ENCODE assay signal across 24 cellular contexts in the genomic region with DNA sequence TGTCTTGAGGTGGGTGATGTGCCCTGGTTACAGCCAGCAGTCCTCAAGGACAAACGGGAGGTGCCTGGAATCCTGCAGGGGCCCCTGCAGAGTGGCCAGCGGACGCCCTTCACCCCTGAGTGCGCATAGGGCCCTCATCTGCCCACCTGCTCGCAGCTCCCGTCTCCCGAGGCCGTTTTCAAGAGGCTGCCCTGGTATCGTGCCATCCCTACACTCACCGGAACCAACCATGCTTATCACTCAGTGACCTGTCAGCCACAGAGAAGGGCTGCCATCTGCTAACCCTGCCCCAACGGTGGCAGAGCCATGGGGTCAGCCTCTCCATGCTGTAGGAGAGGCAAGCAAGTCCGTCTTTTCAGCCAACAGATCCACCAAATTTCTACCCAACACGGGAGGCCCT.
DNase-seq lines count a peak whose midpoint lies in the region; ATAC-seq and TF ChIP-seq lines count a peak whose summit lies in the region.
"Had no signal": no experiment of that assay in that cellular context is flagged by ENCODE, and none has a peak within 500 bp of the region (broad histone marks: within the 10 kb centered on the region; RNA-seq: fewer than 3 reads in every experiment).

No MANE protein-coding gene starts in this region.

- CTCF ChIA-PET in WTC11 (lab: Charles Lee): interaction anchor here (1.6 kb wide), 1 partner anchor 92 kb away, joined by 4 read pairs; no protein-coding TSS in a partner anchor

- H3K4me1 ChIP-seq in right cardiac atrium (ENCODE audit: control insufficient read depth, insufficient read depth, low read length) (peaks cover 28% of the 10 kb centered on the region), tibial nerve (peaks cover 0 to 92% (median 65%) of the 10 kb centered on the region in 4 donors), left lung (peaks cover 12 to 40% of the 10 kb centered on the region in 2 donors)

- ATAC-seq in WTC11 (no peak), right cardiac atrium (no peak), left lung (no peak), GM18498 (IDR thresholded peaks at IDR 0.05; ENCODE audit: unreplicated experiment) (no peak), HG02981 (IDR thresholded peaks at IDR 0.05; ENCODE audit: unreplicated experiment) (no peak)
- ATAC-seq: effector memory CD8-positive, alpha-beta T cell; stimulated activated naive CD8-positive, alpha-beta T cell treated with anti-CD3 and anti-CD28 coated beads, Interleukin-15, Interleukin-2, amounts not matched to agents 100 U/mL and 50 U/mL, for 24 hours had no signal

- H3K9me3 Mint-ChIP-seq in WTC11: no peaks in the 10 kb centered on the region
- H3K9me3 Mint-ChIP-seq: central memory CD8-positive, alpha-beta T cell; effector memory CD8-positive, alpha-beta T cell; H9; type B pancreatic cell had no signal

- intact Hi-C loops in right cardiac atrium (cut with DNase I): no loop called here
- intact Hi-C loops in left lung (cut with DNase I): no loop called here

- H3K4me3 ChIP-seq in right cardiac atrium (ENCODE audit: low read length) (no peak overlapping the region), tibial nerve (no peak overlapping the region), left lung (no peak overlapping the region)
- H3K4me3 ChIP-seq: lung, ovary had no signal

- TF ChIP-seq POLR2A in tibial nerve (IDR thresholded peaks at IDR 0.05): no peak

- H3K36me3 ChIP-seq in tibial nerve: peaks cover 0 to 40% (median 0%) of the 10 kb centered on the region in 3 donors
- H3K36me3 ChIP-seq in left lung: peaks cover 0 to 29% of the 10 kb centered on the region in 2 donors
- H3K36me3 ChIP-seq: ovary had no signal

- DNase-seq in NCI-H510A treated with DMSO at 0.1 percent for 48 hours (lab: John Stamatoyannopoulos, UW) (peak; percentile 19), NCI-H510A (lab: John Stamatoyannopoulos, UW) (no peak), WTC11 (ENCODE audit: low spot score) (no peak), right cardiac atrium (no peak), tibial nerve (ENCODE audit: low spot score in 2 of 2) (no peak), left lung (no peak)
- DNase-seq: 8988T; activated CD4-positive, alpha-beta T cell treated with anti-CD3 and anti-CD28 coated beads, Interleukin-2, amount 50 U/mL, for 4 hours; activated gamma-delta T cell treated with Interleukin-2 at 50 U/mL for 16 hours; DMS 273 treated with DMSO at 0.1 percent for 48 hours; effector memory CD8-positive, alpha-beta T cell; H9; NCI-H1436 treated with DMSO at 0.1 percent for 48 hours; NCI-H226; ovary; RPMI8226; stimulated activated CD4-positive, alpha-beta T cell treated with anti-CD3 and anti-CD28 coated beads, Interleukin-1b, Interleukin-23, amount 100 ng/mL, for 48 hours; stimulated activated naive CD8-positive, alpha-beta T cell treated with anti-CD3 and anti-CD28 coated beads, Interleukin-15, Interleukin-2, amounts not matched to agents 100 U/mL and 50 U/mL, for 24 hours had no signal

- peaks cover 10% of the 10 kb centered on the region for H3K4me1 Mint-ChIP-seq in WTC11

- WGBS in right cardiac atrium: 75% methylated on average over 13 of the region's 13 CpGs
- WGBS in tibial nerve, 2 donors: 80 to 91% methylated on average over 13 of the region's 13 CpGs

- H3K27ac ChIP-seq in right cardiac atrium (ENCODE audit: low read length): peak overlapping the region; percentile 7
- H3K27ac ChIP-seq in tibial nerve: peak overlapping the region; percentile 57 to 95 (median 76)
- no peak overlapping the region for H3K27ac ChIP-seq in left lung
- H3K27ac ChIP-seq: C4-2B had no signal

- H3K9me3 ChIP-seq in right cardiac atrium (ENCODE audit: control insufficient read depth, low read length) (no peaks in the 10 kb centered on the region), tibial nerve (no peaks in the 10 kb centered on the region), left lung (no peaks in the 10 kb centered on the region)
- H3K9me3 ChIP-seq: ovary had no signal

- no peak overlapping the region for H3K4me3 Mint-ChIP-seq in WTC11
- H3K4me3 Mint-ChIP-seq: central memory CD8-positive, alpha-beta T cell; effector memory CD8-positive, alpha-beta T cell; H9; type B pancreatic cell had no signal

- POLR2A ChIA-PET in WTC11 (lab: Charles Lee): no interaction called here

- no peaks in the 10 kb centered on the region for H3K27me3 ChIP-seq in right cardiac atrium (ENCODE audit: control insufficient read depth, insufficient read depth)
- H3K27me3 ChIP-seq in tibial nerve: no peaks in the 10 kb centered on the region
- H3K27me3 ChIP-seq in left lung: no peaks in the 10 kb centered on the region
- H3K27me3 ChIP-seq: ovary had no signal

- no peaks in the 10 kb centered on the region for H3K36me3 Mint-ChIP-seq in WTC11
- H3K36me3 Mint-ChIP-seq: type B pancreatic cell had no signal

- TF ChIP-seq CTCF in WTC11 (IDR thresholded peaks at IDR 0.05) (no peak), tibial nerve (IDR thresholded peaks at IDR 0.05) (no peak), left lung (IDR thresholded peaks at IDR 0.05) (no peak)

- TF ChIP-seq EP300 in tibial nerve (IDR thresholded peaks at IDR 0.05): no peak

- H3K27me3 Mint-ChIP-seq in WTC11 (ENCODE audit: low read depth): no peaks in the 10 kb centered on the region
- H3K27me3 Mint-ChIP-seq: central memory CD8-positive, alpha-beta T cell; effector memory CD8-positive, alpha-beta T cell; type B pancreatic cell had no signal

- H3K27ac Mint-ChIP-seq in WTC11: peak overlapping the region; percentile 78; the same call in 1 of the 2 replicates
- H3K27ac Mint-ChIP-seq: H9, type B pancreatic cell had no signal

TF ChIP-seq in WTC11, 78 proteins besides CTCF, POLR2A, EP300 and RAD21:
- TF ChIP-seq ETV6 (CRISPR knock-in tag; IDR thresholded peaks at IDR 0.05): no peak
- TF ChIP-seq ZNF263 (CRISPR knock-in tag; IDR thresholded peaks at IDR 0.05; ENCODE audit: low read depth): no peak
- no peak for TF ChIP-seq ZNF121 (CRISPR knock-in tag; IDR thresholded peaks at IDR 0.05)
- no peak for TF ChIP-seq MYBL2 (CRISPR knock-in tag; IDR thresholded peaks at IDR 0.05)
- TF ChIP-seq NR2C2 (CRISPR knock-in tag; IDR thresholded peaks at IDR 0.05): no peak
- no peak for TF ChIP-seq ATF2 (CRISPR knock-in tag; IDR thresholded peaks at IDR 0.05; ENCODE audit: borderline replicate concordance, low read depth)
- no peak for TF ChIP-seq ZNF671 (CRISPR knock-in tag; IDR thresholded peaks at IDR 0.05)
- no peak for TF ChIP-seq ZNF232 (CRISPR knock-in tag; IDR thresholded peaks at IDR 0.05)
- TF ChIP-seq, protein P1, sequence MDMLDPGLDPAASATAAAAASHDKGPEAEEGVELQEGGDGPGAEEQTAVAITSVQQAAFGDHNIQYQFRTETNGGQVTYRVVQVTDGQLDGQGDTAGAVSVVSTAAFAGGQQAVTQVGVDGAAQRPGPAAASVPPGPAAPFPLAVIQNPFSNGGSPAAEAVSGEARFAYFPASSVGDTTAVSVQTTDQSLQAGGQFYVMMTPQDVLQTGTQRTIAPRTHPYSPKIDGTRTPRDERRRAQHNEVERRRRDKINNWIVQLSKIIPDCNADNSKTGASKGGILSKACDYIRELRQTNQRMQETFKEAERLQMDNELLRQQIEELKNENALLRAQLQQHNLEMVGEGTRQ (CRISPR knock-in tag; IDR thresholded peaks at IDR 0.05): no peak

Comparison
In these comparisons a context has a peak if more than half of its experiments do, and no peak if none do; other contexts are left out.
1. H3K27ac ChIP-seq: peak in right cardiac atrium (single experiment) and tibial nerve (4 of 4); none in left lung (0 of 2).